ENCODE assay signal across 8 cellular contexts in the genomic region with DNA sequence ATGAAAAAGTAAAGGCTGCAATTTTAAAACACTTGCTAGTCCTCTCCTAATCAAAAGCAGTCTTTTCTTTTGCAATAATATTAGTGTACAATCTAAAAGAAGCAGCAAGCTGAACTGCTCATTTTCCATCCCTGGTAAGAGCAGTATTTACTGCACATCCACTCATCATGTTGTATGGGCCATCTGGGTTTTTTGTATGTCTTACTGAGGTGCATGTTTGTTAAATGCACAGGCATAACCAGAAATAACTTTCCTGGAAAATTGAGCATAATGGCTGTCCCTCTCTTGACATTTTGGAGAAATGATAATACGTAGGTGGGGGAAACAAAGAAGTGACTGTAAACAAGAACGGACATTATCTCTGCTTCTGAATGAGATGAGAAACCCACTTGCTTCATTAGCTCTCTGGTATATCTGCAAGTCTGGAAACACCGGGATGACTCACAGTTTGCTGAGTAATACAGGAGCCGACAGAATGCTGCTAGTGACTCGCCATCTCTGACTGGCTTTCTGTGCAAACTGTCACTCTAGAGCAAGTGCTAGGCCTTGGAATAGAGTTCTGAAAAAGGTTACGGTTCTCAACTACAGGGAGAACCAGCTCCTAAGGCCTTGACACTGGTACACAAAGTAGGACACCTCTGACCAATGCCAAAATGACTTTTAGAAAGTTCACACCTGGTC.
DNase-seq lines count a peak whose midpoint lies in the region; ATAC-seq, FAIRE-seq and TF ChIP-seq lines count a peak whose summit lies in the region.

No MANE protein-coding gene starts in this region.

- no peaks in the 10 kb centered on the region for H3K36me3 ChIP-seq in CD4-positive, CD25-positive, alpha-beta regulatory T cell (ENCODE audit: control insufficient read depth, insufficient read depth, low read length)
- H3K36me3 ChIP-seq in effector memory CD4-positive, alpha-beta T cell (ENCODE audit: control insufficient read depth, insufficient read depth, low read length): no peaks in the 10 kb centered on the region

- H3K27me3 Mint-ChIP-seq in CD4-positive, CD25-positive, alpha-beta regulatory T cell: peaks cover 2% of the 10 kb centered on the region

- H3K27me3 ChIP-seq in CD4-positive, CD25-positive, alpha-beta regulatory T cell (ENCODE audit: control insufficient read depth, insufficient read depth, low read length): no peaks in the 10 kb centered on the region
- no peaks in the 10 kb centered on the region for H3K27me3 ChIP-seq in effector memory CD4-positive, alpha-beta T cell (replicated peaks; ENCODE audit: control insufficient read depth, insufficient read depth, low read length, poor library complexity, severe bottlenecking)

- no peak for FAIRE-seq in GM12892 (lab: Jason Lieb, UNC)

- H3K27ac ChIP-seq in CD4-positive, CD25-positive, alpha-beta regulatory T cell (ENCODE audit: insufficient read depth, low read length, poor library complexity, severe bottlenecking): no peak overlapping the region
- H3K27ac ChIP-seq in effector memory CD4-positive, alpha-beta T cell (ENCODE audit: insufficient read depth, low read length, poor library complexity, severe bottlenecking): no peak overlapping the region

- no peak overlapping the region for H3K4me3 ChIP-seq in CD4-positive, CD25-positive, alpha-beta regulatory T cell (ENCODE audit: low read depth, low read length)
- no peak overlapping the region for H3K4me3 ChIP-seq in effector memory CD4-positive, alpha-beta T cell (ENCODE audit: insufficient read depth, low read depth, low read length, poor library complexity, severe bottlenecking)

- ATAC-seq in CD4-positive, CD25-positive, alpha-beta regulatory T cell (ENCODE audit: low read depth in 2 of 2): peak; percentile 56 to 76
- ATAC-seq in GM21529 (IDR thresholded peaks at IDR 0.05; ENCODE audit: unreplicated experiment): peak; percentile 50

- H3K9me3 ChIP-seq in CD4-positive, CD25-positive, alpha-beta regulatory T cell (ENCODE audit: control insufficient read depth in 2 of 2, low read length in 2 of 2): no peaks in the 10 kb centered on the region
- no peaks in the 10 kb centered on the region for H3K9me3 ChIP-seq in effector memory CD4-positive, alpha-beta T cell (ENCODE audit: control insufficient read depth, low read length)

- no peak for TF ChIP-seq POLR2A in GM12892 (IDR thresholded peaks at IDR 0.05; ENCODE audit: low read depth, low read length)

- peaks cover 18 to 46% (median 33%) of the 10 kb centered on the region in 4 donors for H3K4me1 Mint-ChIP-seq in CD4-positive, CD25-positive, alpha-beta regulatory T cell

- H3K9me3 Mint-ChIP-seq in CD4-positive, CD25-positive, alpha-beta regulatory T cell: no peaks in the 10 kb centered on the region

- no peaks in the 10 kb centered on the region for H3K36me3 Mint-ChIP-seq in CD4-positive, CD25-positive, alpha-beta regulatory T cell

- H3K27ac Mint-ChIP-seq in CD4-positive, CD25-positive, alpha-beta regulatory T cell: peak overlapping the region in 2 of 3 donors; percentile 4 to 5

- peak overlapping the region in 1 of 4 donors; percentile 38 for H3K4me3 Mint-ChIP-seq in CD4-positive, CD25-positive, alpha-beta regulatory T cell

- DNase-seq in CD4-positive, CD25-positive, alpha-beta regulatory T cell: peak in 1 of 3 donors; percentile 63
- DNase-seq in NCI-H226 (peak; percentile 48), amniotic stem cell (lab: John Stamatoyannopoulos, UW) (peak; percentile 44), GM12892 (ENCODE audit: insufficient read length) (no peak), iPS-NIHi7 (ENCODE audit: extremely low spot score) (no peak)
- DNase-seq in stimulated activated CD4-positive, alpha-beta T cell treated with anti-CD3 and anti-CD28 coated beads, Interleukin-12 subunit alpha, Interleukin-12 subunit beta, amount 100 ng/mL, for 24 hours (ENCODE audit: low read depth in 2 of 2): peak; percentile 27 to 29
- no peak for DNase-seq in effector memory CD4-positive, alpha-beta T cell

- H3K4me1 ChIP-seq in CD4-positive, CD25-positive, alpha-beta regulatory T cell (ENCODE audit: control insufficient read depth, insufficient read depth, low read length, poor library complexity, severe bottlenecking): peaks cover 31% of the 10 kb centered on the region
- peaks cover 4% of the 10 kb centered on the region for H3K4me1 ChIP-seq in effector memory CD4-positive, alpha-beta T cell (ENCODE audit: control insufficient read depth, insufficient read depth, low read length, poor library complexity, severe bottlenecking)

Comparison
In these comparisons a context has a peak if more than half of its experiments do, and no peak if none do; other contexts are left out.
1. DNase-seq: peak in NCI-H226 (single experiment), amniotic stem cell (single experiment) and stimulated activated CD4-positive, alpha-beta T cell treated with anti-CD3 and anti-CD28 coated beads, Interleukin-12 subunit alpha, Interleukin-12 subunit beta, amount 100 ng/mL, for 24 hours (2 of 2); none in GM12892 (single experiment), iPS-NIHi7 (single experiment) and effector memory CD4-positive, alpha-beta T cell (0 of 3).